Comparison of ENCODE assay signal across 28 cellular contexts in genomic region chr10:42924484-42924883, GRCh38.
"Had no signal": no experiment of that assay in that cellular context is flagged by ENCODE, and none has a peak within 500 bp of the region (broad histone marks: within the 10 kb centered on the region; RNA-seq: fewer than 3 reads in every experiment).

No MANE protein-coding gene starts in this region.

- DNase-seq: activated CD4-positive, alpha-beta T cell treated with anti-CD3 and anti-CD28 coated beads for 4 hours; activated CD4-positive, alpha-beta T cell treated with anti-CD3 and anti-CD28 coated beads, Interleukin-2, amount 50 U/mL, for 48 hours; activated CD4-positive, CD25-positive, alpha-beta regulatory T cell; activated CD8-positive, alpha-beta memory T cell treated with anti-CD3 and anti-CD28 coated beads, Interleukin-2, amount 50 U/mL, for 48 hours; activated naive CD4-positive, alpha-beta T cell treated with Interleukin-2 at 50 U/mL for 16 hours; activated naive CD8-positive, alpha-beta T cell treated with anti-CD3 and anti-CD28 coated beads for 36 hours; activated T-cell treated with anti-CD3 and anti-CD28 coated beads, Interleukin-2, amount 50 U/mL, for 4 hours; central memory CD4-positive, alpha-beta T cell; dorsolateral prefrontal cortex; esophagus squamous epithelium; gastrocnemius medialis; hypothalamus; left ventricle myocardium superior; mammary epithelial cell; midbrain; natural killer cell; ovary; right cardiac atrium; stimulated activated CD4-positive, alpha-beta T cell treated with anti-CD3 and anti-CD28 coated beads, Interleukin-2, amount 100 ng/mL, for 24 hours; stomach; T1000; uterus had no signal

- H3K4me1 ChIP-seq: esophagus squamous epithelium, gastrocnemius medialis, stomach, suprapubic skin, tibial nerve, uterus had no signal

- H3K27ac ChIP-seq: dorsolateral prefrontal cortex, esophagus squamous epithelium, gastrocnemius medialis, neutrophil, ovary, stomach, suprapubic skin, tibial nerve, uterus had no signal

- ATAC-seq: activated T-cell treated with anti-CD3 and anti-CD28 coated beads, Interleukin-2, amount 50 U/mL, for 4 hours; gastrocnemius medialis; left ventricle myocardium superior; natural killer cell; right cardiac atrium; stimulated activated effector memory CD8-positive, alpha-beta T cell treated with anti-CD3 and anti-CD28 coated beads, Interleukin-12 subunit alpha, Interleukin-12 subunit beta, amount 100 ng/mL, for 72 hours had no signal

- H3K27me3 ChIP-seq: gastrocnemius medialis, neutrophil, ovary, tibial nerve, uterus had no signal

- H3K9me3 ChIP-seq: esophagus squamous epithelium, neutrophil, ovary, uterus had no signal

- FAIRE-seq: astrocyte, islet of Langerhans had no signal

- H3K4me3 ChIP-seq: dorsolateral prefrontal cortex, esophagus squamous epithelium, gastrocnemius medialis, ovary, stomach, suprapubic skin, tibial nerve, uterus had no signal

- H3K36me3 ChIP-seq: esophagus squamous epithelium, gastrocnemius medialis, neutrophil, ovary, stomach, suprapubic skin, tibial nerve, uterus had no signal
